ENCODE assay signal across 32 cellular contexts in the genomic region with DNA sequence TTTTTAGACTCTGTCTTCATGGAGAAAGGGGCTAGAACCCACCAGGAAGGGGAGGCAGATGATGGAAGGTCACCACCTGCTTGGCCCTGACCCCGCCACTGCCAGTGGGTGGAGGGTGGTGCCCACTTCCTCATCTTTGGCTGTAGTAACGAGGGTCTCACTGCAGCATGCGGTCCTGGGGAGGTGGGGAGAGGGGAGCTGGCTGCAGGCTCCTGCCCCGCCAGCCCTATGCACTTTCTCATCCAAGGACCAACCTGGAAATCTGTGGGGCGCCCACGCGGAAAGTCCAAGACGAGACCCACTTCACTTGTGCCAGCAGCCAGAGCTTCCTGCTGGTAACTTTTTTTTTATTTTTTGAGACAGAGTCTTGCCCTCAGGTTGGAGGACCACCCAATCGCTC.
"Had no signal": no experiment of that assay in that cellular context is flagged by ENCODE, and none has a peak within 500 bp of the region (broad histone marks: within the 10 kb centered on the region; RNA-seq: fewer than 3 reads in every experiment).

No MANE protein-coding gene starts in this region.

- H3K27me3 ChIP-seq: brain microvascular endothelial cell, SJSA1 had no signal

- H3K9me3 Mint-ChIP-seq: activated CD4-positive, alpha-beta memory T cell treated with anti-CD3 and anti-CD28 coated beads for 36 hours; activated naive CD8-positive, alpha-beta T cell treated with anti-CD3 and anti-CD28 coated beads for 36 hours; activated T-helper 17 cell treated with anti-CD3 and anti-CD28 coated beads, Interleukin-2, amount 50 U/mL, for 72 hours; IgD-negative memory B cell; T-helper 1 cell treated with Interleukin-12 subunit alpha and Interleukin-12 subunit beta and Interleukin-4 antibody, amounts not matched to agents 30 μg/mL and 1 μg/mL, for 36 hours; T-helper 2 cell treated with Interferon-gamma antibody and Interleukin-4, amounts not matched to agents 5 μg/mL and 100 μg/mL, for 36 hours had no signal

- ATAC-seq: activated CD4-positive, CD25-positive, alpha-beta regulatory T cell treated with anti-CD3 and anti-CD28 coated beads, Interleukin-2, amount 50 U/mL, for 24 hours; activated T-helper 17 cell treated with anti-CD3 and anti-CD28 coated beads, Interleukin-2, amount 50 U/mL, for 72 hours; Panc1 had no signal

- H3K27ac Mint-ChIP-seq: activated CD4-positive, alpha-beta memory T cell treated with anti-CD3 and anti-CD28 coated beads for 36 hours; activated naive CD8-positive, alpha-beta T cell treated with anti-CD3 and anti-CD28 coated beads for 36 hours; activated T-helper 17 cell treated with anti-CD3 and anti-CD28 coated beads, Interleukin-2, amount 50 U/mL, for 72 hours; IgD-negative memory B cell; T-helper 1 cell treated with Interleukin-12 subunit alpha and Interleukin-12 subunit beta and Interleukin-4 antibody, amounts not matched to agents 30 μg/mL and 1 μg/mL, for 36 hours; T-helper 2 cell treated with Interferon-gamma antibody and Interleukin-4, amounts not matched to agents 5 μg/mL and 100 μg/mL, for 36 hours had no signal

- H3K27ac ChIP-seq: brain microvascular endothelial cell, SJSA1 had no signal

- H3K9ac ChIP-seq: SK-N-SH had no signal

- H3K27me3 Mint-ChIP-seq: activated CD4-positive, alpha-beta memory T cell treated with anti-CD3 and anti-CD28 coated beads for 36 hours; activated naive CD8-positive, alpha-beta T cell treated with anti-CD3 and anti-CD28 coated beads for 36 hours; activated T-helper 17 cell treated with anti-CD3 and anti-CD28 coated beads, Interleukin-2, amount 50 U/mL, for 72 hours; IgD-negative memory B cell had no signal

- H3K36me3 ChIP-seq: brain microvascular endothelial cell had no signal

- H3K4me3 ChIP-seq: SJSA1 had no signal

- H3K9me3 ChIP-seq: SJSA1, SK-N-SH had no signal

- H3K4me3 Mint-ChIP-seq: activated CD4-positive, alpha-beta memory T cell treated with anti-CD3 and anti-CD28 coated beads for 36 hours; activated naive CD8-positive, alpha-beta T cell treated with anti-CD3 and anti-CD28 coated beads for 36 hours; activated T-helper 17 cell treated with anti-CD3 and anti-CD28 coated beads, Interleukin-2, amount 50 U/mL, for 72 hours; IgD-negative memory B cell; T-helper 1 cell treated with Interleukin-12 subunit alpha and Interleukin-12 subunit beta and Interleukin-4 antibody, amounts not matched to agents 30 μg/mL and 1 μg/mL, for 36 hours; T-helper 2 cell treated with Interferon-gamma antibody and Interleukin-4, amounts not matched to agents 5 μg/mL and 100 μg/mL, for 36 hours had no signal

- DNase-seq: activated CD4-positive, alpha-beta memory T cell treated with anti-CD3 and anti-CD28 coated beads for 36 hours; activated CD4-positive, alpha-beta T cell treated with anti-CD3 and anti-CD28 coated beads for 4 hours; activated CD4-positive, alpha-beta T cell treated with anti-CD3 and anti-CD28 coated beads, Interleukin-2, amount 50 U/mL, for 1 hour; activated CD8-positive, alpha-beta memory T cell treated with anti-CD3 and anti-CD28 coated beads, Interleukin-2, amount 50 U/mL, for 4 hours; activated effector memory CD4-positive, alpha-beta T cell treated with anti-CD3 and anti-CD28 coated beads, Interleukin-2, amount 50 U/mL, for 16 hours; activated naive CD4-positive, alpha-beta T cell; activated naive CD4-positive, alpha-beta T cell treated with anti-CD3 and anti-CD28 coated beads, Interleukin-2, amount 50 U/mL, for 16 hours; activated naive CD8-positive, alpha-beta T cell treated with anti-CD3 and anti-CD28 coated beads for 36 hours; activated T-cell treated with anti-CD3 and anti-CD28 coated beads for 4 hours; activated T-cell treated with anti-CD3 and anti-CD28 coated beads, Interleukin-2, amount 50 U/mL, for 48 hours; amniotic stem cell; brain microvascular endothelial cell; central memory CD4-positive, alpha-beta T cell; Karpas-422; KBM-7; NCI-H1048; NCI-H1105 treated with DMSO at 0.1 percent for 48 hours; NCI-H1436 treated with DMSO at 0.1 percent for 48 hours; NCI-H1694 treated with DMSO at 0.1 percent for 48 hours; NCI-H2029; NCI-H2107; NCI-H2171; NCI-H510A treated with DMSO at 0.1 percent for 48 hours; SHP77 treated with DMSO at 0.1 percent for 48 hours; SK-N-SH had no signal
